Comparison of ENCODE assay signal across 1 cellular context in the genomic region with DNA sequence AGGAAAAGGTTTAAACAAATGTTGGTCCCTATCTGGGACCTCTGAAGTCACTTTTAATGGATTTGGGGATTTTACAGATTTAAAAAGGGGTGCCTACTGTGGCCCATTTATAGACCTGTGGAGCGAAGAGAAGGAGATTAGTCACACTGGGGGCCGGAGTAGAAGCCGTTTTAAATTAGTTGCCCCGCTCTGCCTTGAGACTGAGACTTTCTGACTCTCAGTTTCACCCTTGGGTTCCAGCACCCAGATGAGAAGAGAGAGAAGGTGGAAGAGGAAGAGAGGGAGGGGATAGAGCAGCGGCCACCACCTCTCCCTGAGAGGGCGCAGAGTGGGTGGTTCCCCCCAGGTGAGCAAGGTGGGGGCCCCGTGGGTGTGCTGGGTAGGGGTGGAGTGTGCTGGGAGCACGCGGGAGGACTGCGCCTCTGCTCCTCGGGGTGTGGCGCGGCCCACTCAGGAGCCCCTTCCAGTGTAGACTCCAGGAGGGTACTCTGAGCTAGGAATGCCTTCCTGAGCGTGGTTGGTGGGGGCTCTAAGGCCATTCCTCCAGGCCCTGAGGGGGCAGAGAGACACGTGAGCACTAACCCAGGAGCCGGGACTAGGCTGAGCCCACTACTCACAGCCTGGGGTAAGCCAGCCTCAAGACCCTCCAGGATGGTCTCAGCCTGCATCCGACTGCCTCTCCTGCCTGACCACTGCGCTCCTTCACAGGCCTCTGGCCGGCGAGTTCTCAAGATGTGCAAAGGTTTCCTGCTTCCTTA.
TF ChIP-seq lines count a peak whose summit lies in the region.

No MANE protein-coding gene starts in this region.

TF ChIP-seq in HepG2, 621 proteins besides CTCF, POLR2A, EP300 and RAD21:
- TF ChIP-seq ZUFSP (CRISPR knock-in tag; IDR thresholded peaks at IDR 0.05; ENCODE audit: borderline replicate concordance) (no peak), TFDP1 (CRISPR knock-in tag; IDR thresholded peaks at IDR 0.05; ENCODE audit: borderline replicate concordance) (no peak), ZBTB2 (CRISPR knock-in tag; IDR thresholded peaks at IDR 0.05; ENCODE audit: low read depth) (no peak), ZBTB3 (CRISPR knock-in tag; IDR thresholded peaks at IDR 0.05; ENCODE audit: borderline replicate concordance, low read depth) (no peak), RELA (CRISPR knock-in tag; IDR thresholded peaks at IDR 0.05) (no peak), ISX (CRISPR knock-in tag; conservative IDR thresholded peaks at IDR 0.05) (no peak), ZBTB7B (CRISPR knock-in tag; IDR thresholded peaks at IDR 0.05) (no peak), ZFY (CRISPR knock-in tag; IDR thresholded peaks at IDR 0.05) (no peak), ZFP37 (CRISPR knock-in tag; IDR thresholded peaks at IDR 0.05; ENCODE audit: borderline replicate concordance) (no peak), ZNF790 (CRISPR knock-in tag; IDR thresholded peaks at IDR 0.05; ENCODE audit: borderline replicate concordance) (no peak), PHF8 (CRISPR knock-in tag; IDR thresholded peaks at IDR 0.05) (no peak), ZNF251 (CRISPR knock-in tag; IDR thresholded peaks at IDR 0.05) (no peak), ZFP36L2 (CRISPR knock-in tag; IDR thresholded peaks at IDR 0.05) (no peak), ZNF34 (CRISPR knock-in tag; IDR thresholded peaks at IDR 0.05; ENCODE audit: borderline replicate concordance) (no peak), IRX3 (CRISPR knock-in tag; IDR thresholded peaks at IDR 0.05; ENCODE audit: borderline replicate concordance, low read depth) (no peak), MEIS2 (CRISPR knock-in tag; IDR thresholded peaks at IDR 0.05) (no peak), ZNF10 (CRISPR knock-in tag; IDR thresholded peaks at IDR 0.05; ENCODE audit: borderline replicate concordance, low read depth) (no peak)
- TF ChIP-seq, protein P1, sequence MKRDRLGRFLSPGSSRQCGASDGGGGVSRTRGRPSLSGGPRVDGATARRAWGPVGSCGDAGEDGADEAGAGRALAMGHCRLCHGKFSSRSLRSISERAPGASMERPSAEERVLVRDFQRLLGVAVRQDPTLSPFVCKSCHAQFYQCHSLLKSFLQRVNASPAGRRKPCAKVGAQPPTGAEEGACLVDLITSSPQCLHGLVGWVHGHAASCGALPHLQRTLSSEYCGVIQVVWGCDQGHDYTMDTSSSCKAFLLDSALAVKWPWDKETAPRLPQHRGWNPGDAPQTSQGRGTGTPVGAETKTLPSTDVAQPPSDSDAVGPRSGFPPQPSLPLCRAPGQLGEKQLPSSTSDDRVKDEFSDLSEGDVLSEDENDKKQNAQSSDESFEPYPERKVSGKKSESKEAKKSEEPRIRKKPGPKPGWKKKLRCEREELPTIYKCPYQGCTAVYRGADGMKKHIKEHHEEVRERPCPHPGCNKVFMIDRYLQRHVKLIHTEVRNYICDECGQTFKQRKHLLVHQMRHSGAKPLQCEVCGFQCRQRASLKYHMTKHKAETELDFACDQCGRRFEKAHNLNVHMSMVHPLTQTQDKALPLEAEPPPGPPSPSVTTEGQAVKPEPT (CRISPR knock-in tag; IDR thresholded peaks at IDR 0.05; ENCODE audit: low read depth) = no peak
- TF ChIP-seq, protein P2, sequence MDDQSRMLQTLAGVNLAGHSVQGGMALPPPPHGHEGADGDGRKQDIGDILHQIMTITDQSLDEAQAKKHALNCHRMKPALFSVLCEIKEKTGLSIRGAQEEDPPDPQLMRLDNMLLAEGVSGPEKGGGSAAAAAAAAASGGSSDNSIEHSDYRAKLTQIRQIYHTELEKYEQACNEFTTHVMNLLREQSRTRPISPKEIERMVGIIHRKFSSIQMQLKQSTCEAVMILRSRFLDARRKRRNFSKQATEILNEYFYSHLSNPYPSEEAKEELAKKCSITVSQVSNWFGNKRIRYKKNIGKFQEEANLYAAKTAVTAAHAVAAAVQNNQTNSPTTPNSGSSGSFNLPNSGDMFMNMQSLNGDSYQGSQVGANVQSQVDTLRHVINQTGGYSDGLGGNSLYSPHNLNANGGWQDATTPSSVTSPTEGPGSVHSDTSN (CRISPR knock-in tag; IDR thresholded peaks at IDR 0.05; ENCODE audit: borderline replicate concordance) = no peak
- TF ChIP-seq, protein P3, sequence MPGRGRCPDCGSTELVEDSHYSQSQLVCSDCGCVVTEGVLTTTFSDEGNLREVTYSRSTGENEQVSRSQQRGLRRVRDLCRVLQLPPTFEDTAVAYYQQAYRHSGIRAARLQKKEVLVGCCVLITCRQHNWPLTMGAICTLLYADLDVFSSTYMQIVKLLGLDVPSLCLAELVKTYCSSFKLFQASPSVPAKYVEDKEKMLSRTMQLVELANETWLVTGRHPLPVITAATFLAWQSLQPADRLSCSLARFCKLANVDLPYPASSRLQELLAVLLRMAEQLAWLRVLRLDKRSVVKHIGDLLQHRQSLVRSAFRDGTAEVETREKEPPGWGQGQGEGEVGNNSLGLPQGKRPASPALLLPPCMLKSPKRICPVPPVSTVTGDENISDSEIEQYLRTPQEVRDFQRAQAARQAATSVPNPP (CRISPR knock-in tag; IDR thresholded peaks at IDR 0.05) = no peak
